In genomic region chr1:234479310-234479559, GRCh38 we compare ENCODE assay signal across 8 cellular contexts. TPM values are rescaled to one million over a fixed set of nuclear protein-coding genes. Genes with fewer than 3 reads are reported as not detected.
DNase-seq lines count a peak whose midpoint lies in the region; ATAC-seq and TF ChIP-seq lines count a peak whose summit lies in the region.

No MANE protein-coding gene starts in this region.

- H3K79me2 ChIP-seq in OCI-LY1 (ENCODE audit: insufficient read depth, low read length), result peaks cover 9% of the 10 kb centered on the region

- H3K27me3 Mint-ChIP-seq in CD8-positive, alpha-beta memory T cell, result peaks cover 2 to 18% of the 10 kb centered on the region in 2 donors

- ATAC-seq in GM21423 (IDR thresholded peaks at IDR 0.05; ENCODE audit: unreplicated experiment), result no peak

- peak overlapping the region; percentile 71 for H3K4me2 ChIP-seq in OCI-LY1 (ENCODE audit: low read length)

- no peaks in the 10 kb centered on the region for H3K9me3 Mint-ChIP-seq in CD8-positive, alpha-beta memory T cell

- no peak for DNase-seq in CD8-positive, alpha-beta memory T cell
- DNase-seq in ovary, result no peak
- DNase-seq in GM03348 (ENCODE audit: low spot score), result no peak
- DNase-seq in SIG-M5 treated with dmso at 0.1 percent for 504 hours (lab: John Stamatoyannopoulos, UW; ENCODE audit: unreplicated experiment), result no peak
- no peak for DNase-seq in H7

- POLR2A ChIA-PET in CD8-positive, alpha-beta memory T cell (lab: Charles Lee), result no interaction called here

- no peaks in the 10 kb centered on the region for H3K36me3 Mint-ChIP-seq in CD8-positive, alpha-beta memory T cell

- no peaks in the 10 kb centered on the region for H4K20me1 ChIP-seq in OCI-LY1 (ENCODE audit: insufficient read depth, low read length)

- H3K27ac ChIP-seq in CD8-positive, alpha-beta memory T cell (ENCODE audit: low read depth, low read length), result peak overlapping the region; percentile 58
- no peak overlapping the region for H3K27ac ChIP-seq in OCI-LY1 (ENCODE audit: low read depth, low read length, poor library complexity, severe bottlenecking)
- no peak overlapping the region for H3K27ac ChIP-seq in ovary

- H3K9ac ChIP-seq in OCI-LY1 (ENCODE audit: low read length), result peak overlapping the region; percentile 82; the same call in 1 of the 2 replicates
- H3K9ac ChIP-seq in endocrine pancreas (ENCODE audit: control insufficient read depth, insufficient read depth, low read length), result peak overlapping the region; percentile 30

- H3F3A ChIP-seq in OCI-LY1 (ENCODE audit: insufficient read depth, low read length), result 0 out of 2 replicates have a peak, but pooled peaks cover 6% of the 10 kb centered on the region

- H3K4me3 ChIP-seq in CD8-positive, alpha-beta memory T cell (ENCODE audit: low read length), result peak overlapping the region; percentile 60
- H3K4me3 ChIP-seq in OCI-LY1 (ENCODE audit: low read depth, low read length, poor library complexity, severe bottlenecking) (peak overlapping the region; percentile 79), endocrine pancreas (ENCODE audit: control insufficient read depth, insufficient read depth, low read length) (peak overlapping the region; percentile 44), ovary (peak overlapping the region; percentile 63), H7 (ENCODE audit: insufficient read depth, low read depth, low read length) (no peak overlapping the region)

- TF ChIP-seq CTCF in OCI-LY1 (IDR thresholded peaks at IDR 0.05; ENCODE audit: low read length) (no peak), ovary (IDR thresholded peaks at IDR 0.05) (no peak)

- no peaks in the 10 kb centered on the region for H3K27me3 ChIP-seq in CD8-positive, alpha-beta memory T cell (ENCODE audit: insufficient read depth, low read length, poor library complexity, severe bottlenecking)
- no peaks in the 10 kb centered on the region for H3K27me3 ChIP-seq in OCI-LY1 (ENCODE audit: insufficient read depth, low read length)
- H3K27me3 ChIP-seq in endocrine pancreas (ENCODE audit: control insufficient read depth, insufficient read depth, low read length), result no peaks in the 10 kb centered on the region
- no peaks in the 10 kb centered on the region for H3K27me3 ChIP-seq in ovary
- peaks cover 7% of the 10 kb centered on the region for H3K27me3 ChIP-seq in H7 (ENCODE audit: control insufficient read depth, insufficient read depth, low read length)

- no peaks in the 10 kb centered on the region for H3K9me2 ChIP-seq in OCI-LY1 (ENCODE audit: low read depth, low read length)

- peak overlapping the region; percentile 85; the same call in 1 of the 2 replicates for H2AFZ ChIP-seq in OCI-LY1 (ENCODE audit: low read length)

- H3K27ac Mint-ChIP-seq in CD8-positive, alpha-beta memory T cell, result peak overlapping the region in 7 of 8 donors; percentile 35 to 84 (median 65)

- no peaks in the 10 kb centered on the region for H3K9me3 ChIP-seq in CD8-positive, alpha-beta memory T cell (ENCODE audit: low read length)
- no peaks in the 10 kb centered on the region for H3K9me3 ChIP-seq in OCI-LY1 (ENCODE audit: low read length)
- H3K9me3 ChIP-seq in endocrine pancreas (ENCODE audit: control insufficient read depth, low read length), result no peaks in the 10 kb centered on the region
- no peaks in the 10 kb centered on the region for H3K9me3 ChIP-seq in ovary

- H3K36me3 ChIP-seq in CD8-positive, alpha-beta memory T cell (ENCODE audit: insufficient read depth, low read length), result no peaks in the 10 kb centered on the region
- H3K36me3 ChIP-seq in OCI-LY1 (ENCODE audit: insufficient read depth, low read length), result no peaks in the 10 kb centered on the region
- H3K36me3 ChIP-seq in endocrine pancreas (ENCODE audit: control insufficient read depth, insufficient read depth, low read length), result no peaks in the 10 kb centered on the region
- no peaks in the 10 kb centered on the region for H3K36me3 ChIP-seq in ovary
- H3K36me3 ChIP-seq in H7 (replicated peaks; ENCODE audit: control insufficient read depth, insufficient read depth, low read length), result no peaks in the 10 kb centered on the region

- peaks cover 30% of the 10 kb centered on the region for H3K4me1 ChIP-seq in CD8-positive, alpha-beta memory T cell (ENCODE audit: insufficient read depth, low read length)
- H3K4me1 ChIP-seq in OCI-LY1 (ENCODE audit: insufficient read depth, low read length, severe bottlenecking) (peaks cover 43% of the 10 kb centered on the region), endocrine pancreas (ENCODE audit: control insufficient read depth, insufficient read depth, low read length) (peaks cover 4% of the 10 kb centered on the region), ovary (ENCODE audit: insufficient read depth) (peaks cover 2% of the 10 kb centered on the region)

- H3K4me1 Mint-ChIP-seq in CD8-positive, alpha-beta memory T cell, result peaks cover 26 to 40% (median 35%) of the 10 kb centered on the region in 3 donors

- CTCF ChIA-PET in CD8-positive, alpha-beta memory T cell (lab: Charles Lee), result interaction anchor here (1.0 to 1.3 kb wide), 2 partner anchors 10 to 16 kb away, joined by 3 read pairs; no protein-coding TSS in a partner anchor

- peak overlapping the region; percentile 38 to 91 (median 79) for H3K4me3 Mint-ChIP-seq in CD8-positive, alpha-beta memory T cell

- no peak for TF ChIP-seq POLR2A in ovary (IDR thresholded peaks at IDR 0.05)

- intact Hi-C loops in ovary (cut with DNase I), result loop anchor here in 1 of 4 donors (5.0 kb wide), 1 partner anchor 948 kb away; no protein-coding TSS in a partner anchor

- TF ChIP-seq EP300 in ovary (IDR thresholded peaks at IDR 0.05), result no peak

- 7 to 13% (median 9%) methylated on average over 5 of the region's 5 CpGs for whole genome bisulfite sequencing in ovary, 3 donors

RNA-seq across cellular contexts. Expression of gene TARBP1, which starts 0.3 kb away (rescaled TPM):
- 10 to 100 TPM; 34.8 to 36.4 TPM for total RNA-seq in CD8-positive, alpha-beta memory T cell
- 15.0 TPM for polyA plus RNA-seq in CD8-positive, alpha-beta memory T cell
- total RNA-seq in ovary, result 10 to 100 TPM in 4 of 7 donors, 1 to 10 TPM in 3; 5.5 to 26.3 (median 10.8) TPM
- 10 to 100 TPM in 1 of 2 donors, 1 to 10 TPM in 1; 4.8 to 15.4 TPM for polyA plus RNA-seq in ovary
- 28.7 and 57.5 TPM in 2 replicates for total RNA-seq in H7 (2014; rRNA removed; shearing (Covaris generic))
